In genomic region chr11:121557348-121557747, GRCh38 we compare ENCODE assay signal across 9 cellular contexts.
DNase-seq lines count a peak whose midpoint lies in the region; ATAC-seq and TF ChIP-seq lines count a peak whose summit lies in the region.
"Had no signal": no experiment of that assay in that cellular context is flagged by ENCODE, and none has a peak within 500 bp of the region (broad histone marks: within the 10 kb centered on the region; RNA-seq: fewer than 3 reads in every experiment).

No MANE protein-coding gene starts in this region.

- no peak for TF ChIP-seq POLR2A in uterus (IDR thresholded peaks at IDR 0.05)

- CTCF ChIA-PET in activated naive CD4-positive, alpha-beta T cell treated with anti-CD3 and anti-CD28 coated beads, Interleukin-2, amount 10 ng/mL, durations not matched to agents 7 days and 5 days (lab: Charles Lee): no interaction called here

- H3K4me3 ChIP-seq in uterus: no peak overlapping the region
- H3K4me3 ChIP-seq: upper lobe of right lung had no signal

- H3K9me3 Mint-ChIP-seq in activated naive CD4-positive, alpha-beta T cell treated with anti-CD3 and anti-CD28 coated beads, Interleukin-2, amount 50 U/mL, for 72 hours: no peaks in the 10 kb centered on the region
- no peaks in the 10 kb centered on the region for H3K9me3 Mint-ChIP-seq in activated naive CD4-positive, alpha-beta T cell treated with anti-CD3 and anti-CD28 coated beads, Interleukin-2, amount 10 ng/mL, durations not matched to agents 7 days and 5 days
- H3K9me3 Mint-ChIP-seq in stimulated activated naive CD8-positive, alpha-beta T cell treated with anti-CD3 and anti-CD28 coated beads, Interleukin-15, amount 100 ng/mL, for 72 hours: no peaks in the 10 kb centered on the region

- H3K36me3 ChIP-seq in uterus: no peaks in the 10 kb centered on the region

- peaks cover 12 to 47% of the 10 kb centered on the region in 2 donors for H3K36me3 Mint-ChIP-seq in activated naive CD4-positive, alpha-beta T cell treated with anti-CD3 and anti-CD28 coated beads, Interleukin-2, amount 50 U/mL, for 72 hours
- peaks cover 83% of the 10 kb centered on the region for H3K36me3 Mint-ChIP-seq in activated naive CD4-positive, alpha-beta T cell treated with anti-CD3 and anti-CD28 coated beads, Interleukin-2, amount 10 ng/mL, durations not matched to agents 7 days and 5 days

- intact Hi-C loops in uterus (cut with DNase I; ENCODE audit: low total_unique reads): no loop called here

- DNase-seq in activated naive CD4-positive, alpha-beta T cell treated with anti-CD3 and anti-CD28 coated beads, Interleukin-2, amount 50 U/mL, for 72 hours (ENCODE audit: low spot score in 2 of 2): no peak
- DNase-seq in activated naive CD4-positive, alpha-beta T cell treated with anti-CD3 and anti-CD28 coated beads, Interleukin-2, amount 10 ng/mL, durations not matched to agents 7 days and 5 days: no peak
- DNase-seq in M059J (ENCODE audit: low read depth) (peak; percentile 44), uterus (no peak), SKM-1 treated with dmso at 0.1 percent for 144 hours (lab: John Stamatoyannopoulos, UW; ENCODE audit: unreplicated experiment) (no peak)
- DNase-seq in stimulated activated naive CD8-positive, alpha-beta T cell treated with anti-CD3 and anti-CD28 coated beads, Interleukin-15, amount 100 ng/mL, for 72 hours: peak; percentile 21 to 41
- DNase-seq: upper lobe of right lung had no signal

- TF ChIP-seq CTCF in uterus (IDR thresholded peaks at IDR 0.05): no peak

- no peaks in the 10 kb centered on the region for H3K27me3 Mint-ChIP-seq in activated naive CD4-positive, alpha-beta T cell treated with anti-CD3 and anti-CD28 coated beads, Interleukin-2, amount 10 ng/mL, durations not matched to agents 7 days and 5 days
- no peaks in the 10 kb centered on the region for H3K27me3 Mint-ChIP-seq in stimulated activated naive CD8-positive, alpha-beta T cell treated with anti-CD3 and anti-CD28 coated beads, Interleukin-15, amount 100 ng/mL, for 72 hours

- peak overlapping the region; percentile 9 to 56 for H3K27ac Mint-ChIP-seq in activated naive CD4-positive, alpha-beta T cell treated with anti-CD3 and anti-CD28 coated beads, Interleukin-2, amount 50 U/mL, for 72 hours
- no peak overlapping the region for H3K27ac Mint-ChIP-seq in activated naive CD4-positive, alpha-beta T cell treated with anti-CD3 and anti-CD28 coated beads, Interleukin-2, amount 10 ng/mL, durations not matched to agents 7 days and 5 days
- peak overlapping the region in 1 of 2 donors; percentile 65 for H3K27ac Mint-ChIP-seq in stimulated activated naive CD8-positive, alpha-beta T cell treated with anti-CD3 and anti-CD28 coated beads, Interleukin-15, amount 100 ng/mL, for 72 hours

- H3K4me1 Mint-ChIP-seq in activated naive CD4-positive, alpha-beta T cell treated with anti-CD3 and anti-CD28 coated beads, Interleukin-2, amount 10 ng/mL, durations not matched to agents 7 days and 5 days: peaks cover 9% of the 10 kb centered on the region
- H3K4me1 Mint-ChIP-seq in stimulated activated naive CD8-positive, alpha-beta T cell treated with anti-CD3 and anti-CD28 coated beads, Interleukin-15, amount 100 ng/mL, for 72 hours: peaks cover 50% of the 10 kb centered on the region

- peak; percentile 59 to 74 for ATAC-seq in activated naive CD4-positive, alpha-beta T cell treated with anti-CD3 and anti-CD28 coated beads, Interleukin-2, amount 50 U/mL, for 72 hours
- peak; percentile 94 for ATAC-seq in HG02759 (IDR thresholded peaks at IDR 0.05; ENCODE audit: unreplicated experiment)
- ATAC-seq in stimulated activated naive CD8-positive, alpha-beta T cell treated with anti-CD3 and anti-CD28 coated beads, Interleukin-15, amount 100 ng/mL, for 72 hours: peak; percentile 87
- no peak for ATAC-seq in HG02973 (IDR thresholded peaks at IDR 0.05; ENCODE audit: unreplicated experiment)
- ATAC-seq: upper lobe of right lung had no signal

- no peak overlapping the region for H3K4me3 Mint-ChIP-seq in activated naive CD4-positive, alpha-beta T cell treated with anti-CD3 and anti-CD28 coated beads, Interleukin-2, amount 10 ng/mL, durations not matched to agents 7 days and 5 days
- peak overlapping the region; percentile 24 to 37 for H3K4me3 Mint-ChIP-seq in stimulated activated naive CD8-positive, alpha-beta T cell treated with anti-CD3 and anti-CD28 coated beads, Interleukin-15, amount 100 ng/mL, for 72 hours

- no peak overlapping the region for H3K27ac ChIP-seq in uterus
- H3K27ac ChIP-seq: upper lobe of right lung had no signal

- H3K27me3 ChIP-seq in uterus: no peaks in the 10 kb centered on the region
- H3K27me3 ChIP-seq: upper lobe of right lung had no signal

- H3K9me3 ChIP-seq in uterus: no peaks in the 10 kb centered on the region
- H3K9me3 ChIP-seq: upper lobe of right lung had no signal

- no peaks in the 10 kb centered on the region for H3K4me1 ChIP-seq in uterus
- H3K4me1 ChIP-seq: upper lobe of right lung had no signal

Comparison
In these comparisons a context has a peak if more than half of its experiments do, and no peak if none do; other contexts are left out.
1. DNase-seq: peak in M059J (single experiment) and stimulated activated naive CD8-positive, alpha-beta T cell treated with anti-CD3 and anti-CD28 coated beads, Interleukin-15, amount 100 ng/mL, for 72 hours (2 of 2); none in activated naive CD4-positive, alpha-beta T cell treated with anti-CD3 and anti-CD28 coated beads, Interleukin-2, amount 50 U/mL, for 72 hours (0 of 2), activated naive CD4-positive, alpha-beta T cell treated with anti-CD3 and anti-CD28 coated beads, Interleukin-2, amount 10 ng/mL, durations not matched to agents 7 days and 5 days (single experiment), uterus (0 of 2) and SKM-1 treated with dmso at 0.1 percent for 144 hours (single experiment).